In the genomic region with DNA sequence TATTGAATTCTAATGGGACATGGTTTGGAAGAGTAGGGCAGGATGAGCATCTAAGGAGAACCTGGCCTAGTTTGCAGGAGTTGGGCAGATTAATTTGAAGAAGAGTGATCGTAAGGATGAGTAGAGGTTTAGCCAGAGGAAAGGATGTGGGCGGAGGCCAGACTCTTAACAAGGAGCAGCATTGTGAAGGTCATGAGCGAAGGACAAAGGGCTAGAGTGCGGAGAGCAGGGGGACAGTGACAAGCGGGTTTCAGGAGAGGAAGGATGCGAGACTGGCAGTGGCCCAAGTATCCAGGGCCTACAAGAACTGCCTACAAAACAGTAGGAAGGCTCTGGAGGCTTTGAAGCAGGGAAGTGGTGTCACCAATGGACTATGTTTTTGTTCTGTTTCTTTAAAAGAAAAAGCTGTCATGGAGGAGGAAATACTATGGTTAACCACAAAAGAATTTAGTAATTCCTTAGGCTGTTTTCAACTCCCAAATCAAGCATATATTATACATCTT, we compare ENCODE assay signal across 1 cellular context.
TF ChIP-seq lines count a peak whose summit lies in the region.

No MANE protein-coding gene starts in this region.

TF ChIP-seq in HepG2, 621 proteins besides CTCF, POLR2A, EP300 and RAD21:
- TF ChIP-seq MBNL3 (CRISPR knock-in tag; conservative IDR thresholded peaks at IDR 0.05) (no peak), GTF2F1 (IDR thresholded peaks at IDR 0.05; ENCODE audit: low read length) (no peak), MIER2 (CRISPR knock-in tag; IDR thresholded peaks at IDR 0.05) (no peak), NFIB (CRISPR knock-in tag; IDR thresholded peaks at IDR 0.05; ENCODE audit: borderline replicate concordance) (no peak), KDM1A (CRISPR knock-in tag; IDR thresholded peaks at IDR 0.05) (no peak), NCOA2 (CRISPR knock-in tag; IDR thresholded peaks at IDR 0.05) (no peak), ZBTB8A (CRISPR knock-in tag; IDR thresholded peaks at IDR 0.05; ENCODE audit: borderline replicate concordance, low read depth) (no peak), ZNF251 (CRISPR knock-in tag; IDR thresholded peaks at IDR 0.05) (no peak), POLR2G (IDR thresholded peaks at IDR 0.05; ENCODE audit: low read depth, low read length) (peak; percentile 52; the same call in 1 of the 2 replicates), ZNF577 (CRISPR knock-in tag; IDR thresholded peaks at IDR 0.05; ENCODE audit: borderline replicate concordance, low read depth) (no peak), NCOR1 (IDR thresholded peaks at IDR 0.05; ENCODE audit: borderline replicate concordance, low read length) (no peak), NAIF1 (CRISPR knock-in tag; IDR thresholded peaks at IDR 0.05; ENCODE audit: borderline replicate concordance) (no peak), ZNF546 (CRISPR knock-in tag; conservative IDR thresholded peaks at IDR 0.05) (no peak), PAF1 (CRISPR knock-in tag; IDR thresholded peaks at IDR 0.05) (peak; percentile 71; the same call in 1 of the 2 replicates), KDM2A (CRISPR knock-in tag; IDR thresholded peaks at IDR 0.05; ENCODE audit: borderline replicate concordance, low read depth) (peak; percentile 63), NONO (IDR thresholded peaks at IDR 0.05) (0 out of 2 replicates have a peak, but pooled peaks have one; percentile 13), NONO (CRISPR knock-in tag; conservative IDR thresholded peaks at IDR 0.05) (no peak), RBM22 (optimal IDR thresholded peaks at IDR 0.05; ENCODE audit: low read length) (peak; percentile 90), ESRRA (CRISPR knock-in tag; IDR thresholded peaks at IDR 0.05; ENCODE audit: low read depth) (peak; percentile 50; the same call in 1 of the 2 replicates), JUN (CRISPR knock-in tag; IDR thresholded peaks at IDR 0.05) (0 out of 2 replicates have a peak, but pooled peaks have one; percentile 29), NR3C1 (CRISPR knock-in tag; IDR thresholded peaks at IDR 0.05) (no peak), MXD4 (CRISPR knock-in tag; IDR thresholded peaks at IDR 0.05) (no peak), ZFYVE20 (CRISPR knock-in tag; IDR thresholded peaks at IDR 0.05; ENCODE audit: borderline replicate concordance, low read depth) (no peak)
